1 cellular context compared by ENCODE assay signal in genomic region chr10:72016608-72017310, GRCh38.
TF ChIP-seq lines count a peak whose summit lies in the region.

No MANE protein-coding gene starts in this region.

TF ChIP-seq in HepG2, 621 proteins besides CTCF, POLR2A, EP300 and RAD21 (continued from another document):
- no peak for TF ChIP-seq ZNF354B (CRISPR knock-in tag; IDR thresholded peaks at IDR 0.05)
- 0 out of 2 replicates have a peak, but pooled peaks have one; percentile 34 for TF ChIP-seq ZNF776 (CRISPR knock-in tag; IDR thresholded peaks at IDR 0.05)
- TF ChIP-seq HDAC2 (CRISPR knock-in tag; IDR thresholded peaks at IDR 0.05), result peak; percentile 41; the same call in 1 of the 2 replicates
- TF ChIP-seq CEBPG (CRISPR knock-in tag; IDR thresholded peaks at IDR 0.05), result 0 out of 2 replicates have a peak, but pooled peaks have one; percentile 35
- TF ChIP-seq ARNTL (CRISPR knock-in tag; IDR thresholded peaks at IDR 0.05), result no peak
- peak; percentile 96 for TF ChIP-seq ZNF770 (CRISPR knock-in tag; IDR thresholded peaks at IDR 0.05)
- TF ChIP-seq POGZ (CRISPR knock-in tag; IDR thresholded peaks at IDR 0.05), result 0 out of 2 replicates have a peak, but pooled peaks have one; percentile 19
- TF ChIP-seq AKAP8 (CRISPR knock-in tag; IDR thresholded peaks at IDR 0.05), result 0 out of 2 replicates have a peak, but pooled peaks have one; percentile 44
- no peak for TF ChIP-seq PHB2 (IDR thresholded peaks at IDR 0.05; ENCODE audit: partially characterized antibody)
- TF ChIP-seq ZMYM3 (CRISPR knock-in tag; IDR thresholded peaks at IDR 0.05), result peak; percentile 90
- no peak for TF ChIP-seq KDM4B (CRISPR knock-in tag; IDR thresholded peaks at IDR 0.05)
- TF ChIP-seq ZNF792 (CRISPR knock-in tag; IDR thresholded peaks at IDR 0.05), result 0 out of 2 replicates have a peak, but pooled peaks have one; percentile 12
- peak; percentile 34; the same call in 1 of the 2 replicates for TF ChIP-seq KDM5B (CRISPR knock-in tag; IDR thresholded peaks at IDR 0.05; ENCODE audit: borderline replicate concordance)
- TF ChIP-seq ZKSCAN8 (CRISPR knock-in tag; IDR thresholded peaks at IDR 0.05; ENCODE audit: borderline replicate concordance), result 0 out of 2 replicates have a peak, but pooled peaks have one; percentile 20
- no peak for TF ChIP-seq SOX6 (IDR thresholded peaks at IDR 0.05)
- TF ChIP-seq SOX6 (CRISPR knock-in tag; IDR thresholded peaks at IDR 0.05), result 0 out of 2 replicates have a peak, but pooled peaks have one; percentile 23
